37 cellular contexts compared by ENCODE assay signal in the genomic region with DNA sequence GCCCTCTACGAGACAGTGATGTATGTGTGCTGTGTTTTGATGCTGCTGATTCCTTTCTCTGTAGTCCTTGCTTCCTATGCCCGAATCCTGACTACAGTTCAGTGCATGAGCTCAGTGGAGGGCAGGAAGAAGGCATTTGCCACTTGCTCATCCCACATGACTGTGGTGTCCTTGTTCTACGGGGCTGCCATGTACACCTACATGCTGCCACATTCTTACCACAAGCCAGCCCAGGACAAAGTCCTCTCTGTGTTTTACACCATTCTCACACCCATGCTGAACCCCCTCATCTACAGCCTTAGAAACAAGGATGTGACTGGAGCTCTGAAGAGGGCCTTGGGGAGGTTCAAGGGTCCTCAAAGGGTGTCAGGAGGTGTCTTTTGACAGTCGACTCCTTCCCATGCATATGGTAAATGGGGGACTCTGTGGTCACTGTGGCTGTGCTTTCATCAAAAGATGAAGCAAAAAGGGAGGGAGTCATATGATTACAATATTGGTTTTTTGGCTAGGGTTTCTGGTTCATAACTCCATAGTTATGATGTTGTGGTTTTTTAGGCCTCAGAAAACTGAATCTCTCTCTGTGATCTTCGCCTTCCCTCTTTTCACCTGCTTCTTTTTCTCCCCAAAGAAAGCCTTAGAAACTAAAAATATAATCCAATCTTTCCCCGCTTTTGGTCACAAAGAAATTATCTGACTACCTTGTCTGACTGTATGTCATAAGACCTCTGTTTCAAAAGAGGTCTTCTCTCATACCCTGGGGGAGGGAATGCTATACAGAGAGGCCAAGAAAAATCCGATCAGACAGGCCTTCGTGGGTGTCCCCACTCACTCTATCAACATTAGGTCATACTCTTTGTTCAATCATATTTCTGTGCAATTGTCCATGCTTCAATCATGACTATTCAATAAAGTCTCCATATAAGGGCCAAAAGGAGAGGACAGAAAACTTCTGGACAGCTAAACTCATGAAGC. TPM values are rescaled to one million over a fixed set of nuclear protein-coding genes. Genes with fewer than 3 reads are reported as not detected.
DNase-seq lines count a peak whose midpoint lies in the region; ATAC-seq lines count a peak whose summit lies in the region.
"Had no signal": no experiment of that assay in that cellular context is flagged by ENCODE, and none has a peak within 500 bp of the region (broad histone marks: within the 10 kb centered on the region; RNA-seq: fewer than 3 reads in every experiment).

No MANE protein-coding gene starts in this region.

- no peak overlapping the region for H3K4me3 Mint-ChIP-seq in activated T-cell treated with anti-CD3 and anti-CD28 coated beads, Interleukin-2, amount 50 U/mL, for 72 hours
- no peak overlapping the region for H3K4me3 Mint-ChIP-seq in activated T-cell treated with anti-CD3 and anti-CD28 coated beads, Interleukin-2, amount 50 U/mL, for 24 hours
- H3K4me3 Mint-ChIP-seq: activated naive CD4-positive, alpha-beta T cell treated with anti-CD3 and anti-CD28 coated beads, Interleukin-2, amount 10 ng/mL, durations not matched to agents 7 days and 5 days; activated T-helper 1 cell treated with anti-CD3 and anti-CD28 coated beads, Interleukin-12 subunit alpha, Interleukin-12 subunit beta, Interleukin-2, Interleukin-4 antibody, amounts not matched to agents 30 ng/mL and 10 ng/mL and 1 ng/mL, durations not matched to agents 14 hours and 24 hours and 36 hours; CD14-positive monocyte; HFFc6; stimulated activated naive CD8-positive, alpha-beta T cell treated with anti-CD3 and anti-CD28 coated beads, Interleukin-15, Interleukin-2, amounts not matched to agents 100 ng/mL and 50 ng/mL, for 24 hours had no signal

- peaks cover 11% of the 10 kb centered on the region for H3K4me1 Mint-ChIP-seq in activated T-cell treated with anti-CD3 and anti-CD28 coated beads, Interleukin-2, amount 50 U/mL, for 72 hours (ENCODE audit: low read depth)
- H3K4me1 Mint-ChIP-seq in activated T-cell treated with anti-CD3 and anti-CD28 coated beads, Interleukin-2, amount 50 U/mL, for 24 hours (ENCODE audit: low read depth), result peaks cover 3% of the 10 kb centered on the region
- H3K4me1 Mint-ChIP-seq: CD14-positive monocyte had no signal

- peak; percentile 5 to 15 for DNase-seq in activated T-cell treated with anti-CD3 and anti-CD28 coated beads, Interleukin-2, amount 50 U/mL, for 72 hours
- DNase-seq in activated T-cell treated with anti-CD3 and anti-CD28 coated beads, Interleukin-2, amount 50 U/mL, for 24 hours, result no peak
- DNase-seq in stimulated activated naive CD8-positive, alpha-beta T cell treated with anti-CD3 and anti-CD28 coated beads, Interleukin-15, Interleukin-2, amounts not matched to agents 100 U/mL and 50 U/mL, for 24 hours, result no peak
- DNase-seq in anterior cingulate cortex (lab: John Stamatoyannopoulos, UW), result no peak
- no peak for DNase-seq in ureter (ENCODE audit: low spot score)
- no peak for DNase-seq in NCI-H345 (lab: John Stamatoyannopoulos, UW)
- DNase-seq: activated CD4-positive, alpha-beta T cell treated with anti-CD3 and anti-CD28 coated beads, Interleukin-2, amount 50 U/mL, for 4 hours; activated CD4-positive, CD25-positive, alpha-beta regulatory T cell; activated naive CD4-positive, alpha-beta T cell treated with anti-CD3 and anti-CD28 coated beads, Interleukin-2, amount 10 ng/mL, durations not matched to agents 7 days and 5 days; Calu3; HFFc6; KG1; lower lobe of right lung; midbrain; MM.1S; naive B cell; NCI-H2029 treated with DMSO at 0.1 percent for 48 hours; NCI-H526; NK-92 treated with Interleukin-12 subunit alpha and Interleukin-12 subunit beta, amount 100 ng/mL, for 24 hours; posterior cingulate gyrus had no signal

- H3K27me3 Mint-ChIP-seq in activated T-cell treated with anti-CD3 and anti-CD28 coated beads, Interleukin-2, amount 50 U/mL, for 72 hours (ENCODE audit: low read depth), result no peaks in the 10 kb centered on the region
- H3K27me3 Mint-ChIP-seq in activated T-cell treated with anti-CD3 and anti-CD28 coated beads, Interleukin-2, amount 50 U/mL, for 24 hours, result no peaks in the 10 kb centered on the region
- H3K27me3 Mint-ChIP-seq: activated naive CD4-positive, alpha-beta T cell treated with anti-CD3 and anti-CD28 coated beads, Interleukin-2, amount 10 ng/mL, durations not matched to agents 7 days and 5 days; stimulated activated naive CD8-positive, alpha-beta T cell treated with anti-CD3 and anti-CD28 coated beads, Interleukin-15, Interleukin-2, amounts not matched to agents 100 ng/mL and 50 ng/mL, for 24 hours had no signal

- peaks cover 5 to 10% of the 10 kb centered on the region in 2 donors for H3K9me3 Mint-ChIP-seq in activated T-cell treated with anti-CD3 and anti-CD28 coated beads, Interleukin-2, amount 50 U/mL, for 72 hours
- peaks cover 21% of the 10 kb centered on the region for H3K9me3 Mint-ChIP-seq in activated T-cell treated with anti-CD3 and anti-CD28 coated beads, Interleukin-2, amount 50 U/mL, for 24 hours

- peak; percentile 70 to 86 for ATAC-seq in activated T-cell treated with anti-CD3 and anti-CD28 coated beads, Interleukin-2, amount 50 U/mL, for 72 hours (replicated peaks in 1 of 2)
- ATAC-seq in HG02610 (IDR thresholded peaks at IDR 0.05; ENCODE audit: unreplicated experiment), result peak; percentile 89
- peak; percentile 44 for ATAC-seq in HG03460 (IDR thresholded peaks at IDR 0.05; ENCODE audit: unreplicated experiment)
- peak; percentile 46 for ATAC-seq in stimulated activated naive CD8-positive, alpha-beta T cell treated with anti-CD3 and anti-CD28 coated beads, Interleukin-15, Interleukin-2, amounts not matched to agents 100 U/mL and 50 U/mL, for 24 hours
- ATAC-seq: gastroesophageal sphincter, lower lobe of right lung had no signal

- peaks cover 2 to 3% of the 10 kb centered on the region in 2 donors for H3K36me3 Mint-ChIP-seq in activated T-cell treated with anti-CD3 and anti-CD28 coated beads, Interleukin-2, amount 50 U/mL, for 72 hours (ENCODE audit: insufficient read depth in 2 of 2)
- H3K36me3 Mint-ChIP-seq in activated T-cell treated with anti-CD3 and anti-CD28 coated beads, Interleukin-2, amount 50 U/mL, for 24 hours (ENCODE audit: low read depth), result no peaks in the 10 kb centered on the region
- H3K36me3 Mint-ChIP-seq: activated naive CD4-positive, alpha-beta T cell treated with anti-CD3 and anti-CD28 coated beads, Interleukin-2, amount 10 ng/mL, durations not matched to agents 7 days and 5 days; CD14-positive monocyte had no signal

- no peak overlapping the region for H3K27ac Mint-ChIP-seq in activated T-cell treated with anti-CD3 and anti-CD28 coated beads, Interleukin-2, amount 50 U/mL, for 72 hours
- no peak overlapping the region for H3K27ac Mint-ChIP-seq in activated T-cell treated with anti-CD3 and anti-CD28 coated beads, Interleukin-2, amount 50 U/mL, for 24 hours
- H3K27ac Mint-ChIP-seq: activated naive CD4-positive, alpha-beta T cell treated with anti-CD3 and anti-CD28 coated beads, Interleukin-2, amount 10 ng/mL, durations not matched to agents 7 days and 5 days; activated T-helper 1 cell treated with anti-CD3 and anti-CD28 coated beads, Interleukin-12 subunit alpha, Interleukin-12 subunit beta, Interleukin-2, Interleukin-4 antibody, amounts not matched to agents 30 ng/mL and 10 ng/mL and 1 ng/mL, durations not matched to agents 14 hours and 24 hours and 36 hours; HFFc6; stimulated activated naive CD8-positive, alpha-beta T cell treated with anti-CD3 and anti-CD28 coated beads, Interleukin-15, Interleukin-2, amounts not matched to agents 100 ng/mL and 50 ng/mL, for 24 hours had no signal

RNA-seq across cellular contexts. Expression of gene OR2T1, which starts 4.2 kb away (rescaled TPM):
- total RNA-seq in activated T-cell treated with anti-CD3 and anti-CD28 coated beads, Interleukin-2, amount 50 U/mL, for 72 hours, result not detected
- not detected for total RNA-seq in ureter
- total RNA-seq: A172; activated T-helper 1 cell treated with anti-CD3 and anti-CD28 coated beads, Interleukin-12 subunit alpha, Interleukin-12 subunit beta, Interleukin-2, Interleukin-4 antibody, amounts not matched to agents 30 ng/mL and 10 ng/mL and 1 ng/mL, durations not matched to agents 14 hours and 24 hours and 36 hours; breast epithelium; Calu3; Daoy; fibroblast of lung; gastroesophageal sphincter; H1; hepatocyte; HFFc6; lower lobe of right lung; right atrium auricular region; SK-MEL-5; smooth muscle cell; T-helper 1 cell treated with Interleukin-12 subunit alpha and Interleukin-12 subunit beta and Interleukin-4 antibody, amounts not matched to agents 30 ng/mL and 1 ng/mL, for 36 hours; thoracic aorta had no signal

RNA-seq across cellular contexts. Expression of gene OR2T6, which starts 31.5 kb away (rescaled TPM):
- not detected for total RNA-seq in activated T-cell treated with anti-CD3 and anti-CD28 coated beads, Interleukin-2, amount 50 U/mL, for 72 hours
- total RNA-seq in ureter, result not detected
- total RNA-seq: A172; activated T-helper 1 cell treated with anti-CD3 and anti-CD28 coated beads, Interleukin-12 subunit alpha, Interleukin-12 subunit beta, Interleukin-2, Interleukin-4 antibody, amounts not matched to agents 30 ng/mL and 10 ng/mL and 1 ng/mL, durations not matched to agents 14 hours and 24 hours and 36 hours; breast epithelium; Calu3; Daoy; fibroblast of lung; H1; hepatocyte; HFFc6; lower lobe of right lung; right atrium auricular region; SK-MEL-5; smooth muscle cell; T-helper 1 cell treated with Interleukin-12 subunit alpha and Interleukin-12 subunit beta and Interleukin-4 antibody, amounts not matched to agents 30 ng/mL and 1 ng/mL, for 36 hours; thoracic aorta had no signal

RNA-seq across cellular contexts. Expression of gene OR2T2, which starts 38.4 kb away (rescaled TPM):
- not detected for total RNA-seq in activated T-cell treated with anti-CD3 and anti-CD28 coated beads, Interleukin-2, amount 50 U/mL, for 72 hours
- total RNA-seq in ureter, result not detected
- total RNA-seq: A172; activated T-helper 1 cell treated with anti-CD3 and anti-CD28 coated beads, Interleukin-12 subunit alpha, Interleukin-12 subunit beta, Interleukin-2, Interleukin-4 antibody, amounts not matched to agents 30 ng/mL and 10 ng/mL and 1 ng/mL, durations not matched to agents 14 hours and 24 hours and 36 hours; breast epithelium; Calu3; Daoy; fibroblast of lung; gastroesophageal sphincter; H1; hepatocyte; HFFc6; lower lobe of right lung; right atrium auricular region; SK-MEL-5; smooth muscle cell; T-helper 1 cell treated with Interleukin-12 subunit alpha and Interleukin-12 subunit beta and Interleukin-4 antibody, amounts not matched to agents 30 ng/mL and 1 ng/mL, for 36 hours; thoracic aorta had no signal

RNA-seq across cellular contexts. Expression of gene OR2T4, which starts 45.5 kb away (rescaled TPM):
- not detected for total RNA-seq in activated T-cell treated with anti-CD3 and anti-CD28 coated beads, Interleukin-2, amount 50 U/mL, for 72 hours
- total RNA-seq in ureter, result not detected
- total RNA-seq: A172; activated T-helper 1 cell treated with anti-CD3 and anti-CD28 coated beads, Interleukin-12 subunit alpha, Interleukin-12 subunit beta, Interleukin-2, Interleukin-4 antibody, amounts not matched to agents 30 ng/mL and 10 ng/mL and 1 ng/mL, durations not matched to agents 14 hours and 24 hours and 36 hours; breast epithelium; Calu3; Daoy; fibroblast of lung; gastroesophageal sphincter; H1; hepatocyte; HFFc6; lower lobe of right lung; right atrium auricular region; SK-MEL-5; smooth muscle cell; T-helper 1 cell treated with Interleukin-12 subunit alpha and Interleukin-12 subunit beta and Interleukin-4 antibody, amounts not matched to agents 30 ng/mL and 1 ng/mL, for 36 hours; thoracic aorta had no signal

RNA-seq across cellular contexts. Expression of gene OR14C36, which starts 58.4 kb away (rescaled TPM):
- total RNA-seq in activated T-cell treated with anti-CD3 and anti-CD28 coated beads, Interleukin-2, amount 50 U/mL, for 72 hours, result not detected
- not detected for total RNA-seq in ureter
- total RNA-seq: A172; activated T-helper 1 cell treated with anti-CD3 and anti-CD28 coated beads, Interleukin-12 subunit alpha, Interleukin-12 subunit beta, Interleukin-2, Interleukin-4 antibody, amounts not matched to agents 30 ng/mL and 10 ng/mL and 1 ng/mL, durations not matched to agents 14 hours and 24 hours and 36 hours; breast epithelium; Calu3; Daoy; fibroblast of lung; gastroesophageal sphincter; H1; hepatocyte; HFFc6; lower lobe of right lung; right atrium auricular region; SK-MEL-5; smooth muscle cell; T-helper 1 cell treated with Interleukin-12 subunit alpha and Interleukin-12 subunit beta and Interleukin-4 antibody, amounts not matched to agents 30 ng/mL and 1 ng/mL, for 36 hours; thoracic aorta had no signal

Comparison
In these comparisons a context has a peak if more than half of its experiments do, and no peak if none do; other contexts are left out.
1. DNase-seq: peak in activated T-cell treated with anti-CD3 and anti-CD28 coated beads, Interleukin-2, amount 50 U/mL, for 72 hours (2 of 2); none in activated T-cell treated with anti-CD3 and anti-CD28 coated beads, Interleukin-2, amount 50 U/mL, for 24 hours (single experiment), stimulated activated naive CD8-positive, alpha-beta T cell treated with anti-CD3 and anti-CD28 coated beads, Interleukin-15, Interleukin-2, amounts not matched to agents 100 U/mL and 50 U/mL, for 24 hours (single experiment), anterior cingulate cortex (0 of 58), ureter (single experiment) and NCI-H345 (single experiment).
2. Peak in every context shown above with its lines, with median percentiles within 50 percentile points of each other: ATAC-seq.